Comparison of ENCODE assay signal across 9 cellular contexts in genomic region chr21:46229923-46230260, GRCh38. TPM values are rescaled to one million over a fixed set of nuclear protein-coding genes. Genes with fewer than 3 reads are reported as not detected.
DNase-seq lines count a peak whose midpoint lies in the region; ATAC-seq lines count a peak whose summit lies in the region.
"Had no signal": no experiment of that assay in that cellular context is flagged by ENCODE, and none has a peak within 500 bp of the region (broad histone marks: within the 10 kb centered on the region; RNA-seq: fewer than 3 reads in every experiment).

No MANE protein-coding gene starts in this region.

- intact Hi-C loops in activated naive CD4-positive, alpha-beta T cell treated with anti-CD3 and anti-CD28 coated beads for 36 hours (cut with micrococcal nuclease), result loop anchor here (2.0 kb wide), 3 partner anchors 23 to 229 kb away; partner anchors contain the start of genes DIP2A and SPATC1L

- H3K4me1 ChIP-seq in thymus (ENCODE audit: control insufficient read depth, insufficient read depth, low read length), result peaks cover 12% of the 10 kb centered on the region

- no peaks in the 10 kb centered on the region for H3K9me3 ChIP-seq in thymus (ENCODE audit: control insufficient read depth)

- no peak for DNase-seq in activated naive CD4-positive, alpha-beta T cell treated with anti-CD3 and anti-CD28 coated beads for 36 hours
- no peak for DNase-seq in activated naive CD4-positive, alpha-beta T cell treated with anti-CD3 and anti-CD28 coated beads, Interleukin-2, amount 50 U/mL, for 72 hours (ENCODE audit: low spot score in 2 of 2)
- no peak for DNase-seq in activated naive CD8-positive, alpha-beta T cell treated with anti-CD3 and anti-CD28 coated beads for 36 hours
- DNase-seq in immature natural killer cell, result no peak
- no peak for DNase-seq in stimulated activated CD4-positive, alpha-beta T cell treated with anti-CD3 and anti-CD28 coated beads, Interleukin-1b, Interleukin-23, amount 100 ng/mL, for 48 hours
- DNase-seq in NCI-H146 (lab: John Stamatoyannopoulos, UW), result no peak
- DNase-seq: activated CD4-positive, alpha-beta T cell treated with anti-CD3 and anti-CD28 coated beads for 1 hour had no signal

- no peak overlapping the region for H3K27ac ChIP-seq in thymus (ENCODE audit: low read depth)

- no peaks in the 10 kb centered on the region for H3K27me3 Mint-ChIP-seq in activated naive CD4-positive, alpha-beta T cell treated with anti-CD3 and anti-CD28 coated beads for 36 hours (ENCODE audit: low read depth)
- H3K27me3 Mint-ChIP-seq in activated naive CD8-positive, alpha-beta T cell treated with anti-CD3 and anti-CD28 coated beads for 36 hours, result no peaks in the 10 kb centered on the region
- peaks cover 0 to 13% (median 2%) of the 10 kb centered on the region in 3 donors for H3K27me3 Mint-ChIP-seq in immature natural killer cell (ENCODE audit: low read depth in 3 of 3)

- WGBS in thymus, result 97% methylated on average over 6 of the region's 6 CpGs

- H3K9me3 Mint-ChIP-seq in activated naive CD4-positive, alpha-beta T cell treated with anti-CD3 and anti-CD28 coated beads for 36 hours, result peaks cover 5% of the 10 kb centered on the region
- peaks cover 0 to 7% of the 10 kb centered on the region in 2 donors for H3K9me3 Mint-ChIP-seq in activated naive CD4-positive, alpha-beta T cell treated with anti-CD3 and anti-CD28 coated beads, Interleukin-2, amount 50 U/mL, for 72 hours
- H3K9me3 Mint-ChIP-seq in activated naive CD8-positive, alpha-beta T cell treated with anti-CD3 and anti-CD28 coated beads for 36 hours, result peaks cover 6% of the 10 kb centered on the region
- no peaks in the 10 kb centered on the region for H3K9me3 Mint-ChIP-seq in immature natural killer cell

- H3K27ac Mint-ChIP-seq in activated naive CD4-positive, alpha-beta T cell treated with anti-CD3 and anti-CD28 coated beads for 36 hours, result peak overlapping the region; percentile 68
- H3K27ac Mint-ChIP-seq in activated naive CD4-positive, alpha-beta T cell treated with anti-CD3 and anti-CD28 coated beads, Interleukin-2, amount 50 U/mL, for 72 hours, result no peak overlapping the region
- peak overlapping the region; percentile 62 for H3K27ac Mint-ChIP-seq in activated naive CD8-positive, alpha-beta T cell treated with anti-CD3 and anti-CD28 coated beads for 36 hours
- H3K27ac Mint-ChIP-seq in immature natural killer cell, result peak overlapping the region; percentile 69 to 85 (median 78)

- CTCF ChIA-PET in activated naive CD4-positive, alpha-beta T cell treated with anti-CD3 and anti-CD28 coated beads for 36 hours (lab: Charles Lee), result interaction anchor here (1.5 to 2.5 kb wide), 2 partner anchors 54 to 87 kb away, joined by 3 to 11 read pairs; no protein-coding TSS in a partner anchor

- no peaks in the 10 kb centered on the region for H3K27me3 ChIP-seq in thymus (ENCODE audit: control insufficient read depth, insufficient read depth)

- H3K4me3 ChIP-seq in thymus (ENCODE audit: low read length), result peak overlapping the region; percentile 85

- peak overlapping the region; percentile 97 for H3K4me3 Mint-ChIP-seq in activated naive CD4-positive, alpha-beta T cell treated with anti-CD3 and anti-CD28 coated beads for 36 hours
- peak overlapping the region; percentile 69 for H3K4me3 Mint-ChIP-seq in activated naive CD8-positive, alpha-beta T cell treated with anti-CD3 and anti-CD28 coated beads for 36 hours
- H3K4me3 Mint-ChIP-seq in immature natural killer cell, result peak overlapping the region; percentile 79 to 95 (median 83)

- H3K36me3 Mint-ChIP-seq in activated naive CD4-positive, alpha-beta T cell treated with anti-CD3 and anti-CD28 coated beads for 36 hours (ENCODE audit: low read depth), result peaks cover 37% of the 10 kb centered on the region
- peaks cover 15 to 53% of the 10 kb centered on the region in 2 donors for H3K36me3 Mint-ChIP-seq in activated naive CD4-positive, alpha-beta T cell treated with anti-CD3 and anti-CD28 coated beads, Interleukin-2, amount 50 U/mL, for 72 hours
- H3K36me3 Mint-ChIP-seq in activated naive CD8-positive, alpha-beta T cell treated with anti-CD3 and anti-CD28 coated beads for 36 hours, result peaks cover 49% of the 10 kb centered on the region
- peaks cover 6 to 23% (median 11%) of the 10 kb centered on the region in 3 donors for H3K36me3 Mint-ChIP-seq in immature natural killer cell

- peaks cover 19% of the 10 kb centered on the region for H3K36me3 ChIP-seq in thymus (ENCODE audit: control insufficient read depth, insufficient read depth)

- no peak for ATAC-seq in activated naive CD4-positive, alpha-beta T cell treated with anti-CD3 and anti-CD28 coated beads, Interleukin-2, amount 50 U/mL, for 72 hours
- ATAC-seq in GM21576 (IDR thresholded peaks at IDR 0.05; ENCODE audit: unreplicated experiment), result no peak

- H3K4me1 Mint-ChIP-seq in activated naive CD4-positive, alpha-beta T cell treated with anti-CD3 and anti-CD28 coated beads for 36 hours (ENCODE audit: low read depth), result peaks cover 38% of the 10 kb centered on the region
- H3K4me1 Mint-ChIP-seq in activated naive CD8-positive, alpha-beta T cell treated with anti-CD3 and anti-CD28 coated beads for 36 hours, result peaks cover 44% of the 10 kb centered on the region
- H3K4me1 Mint-ChIP-seq in immature natural killer cell, result peaks cover 74 to 92% of the 10 kb centered on the region in 2 donors

RNA-seq across cellular contexts. Expression of gene LSS, which starts 1.3 kb away (rescaled TPM):
- total RNA-seq in activated naive CD4-positive, alpha-beta T cell treated with anti-CD3 and anti-CD28 coated beads for 36 hours, result 10 to 100 TPM in 1 of 2 experiments, 1 to 10 TPM in 1; 9.6 to 12.6 TPM
- 10 to 100 TPM; 17.8 to 26.2 TPM for total RNA-seq in activated naive CD4-positive, alpha-beta T cell treated with anti-CD3 and anti-CD28 coated beads, Interleukin-2, amount 50 U/mL, for 72 hours
- 10 to 100 TPM; 15.8 to 16.7 TPM for total RNA-seq in activated naive CD8-positive, alpha-beta T cell treated with anti-CD3 and anti-CD28 coated beads for 36 hours
- polyA plus RNA-seq in immature natural killer cell (10 to 100 TPM; 11.3 to 26.2 (median 13.9) TPM), thymus (14.9 TPM)

RNA-seq across cellular contexts. Expression of gene SPATC1L, which starts 45.6 kb away (rescaled TPM):
- total RNA-seq in activated naive CD4-positive, alpha-beta T cell treated with anti-CD3 and anti-CD28 coated beads for 36 hours, result 1 to 10 TPM; 8.0 to 9.8 TPM
- total RNA-seq in activated naive CD4-positive, alpha-beta T cell treated with anti-CD3 and anti-CD28 coated beads, Interleukin-2, amount 50 U/mL, for 72 hours, result 1 to 10 TPM; 7.1 to 8.9 TPM
- total RNA-seq in activated naive CD8-positive, alpha-beta T cell treated with anti-CD3 and anti-CD28 coated beads for 36 hours, result 1 to 10 TPM; 6.3 to 6.9 TPM
- polyA plus RNA-seq in immature natural killer cell (10 to 100 TPM in 1 of 3 donors, 1 to 10 TPM in 2; 6.2 to 10.8 (median 9.4) TPM), thymus (9.6 TPM)

RNA-seq across cellular contexts. Expression of gene MCM3AP, which starts 55.5 kb away (rescaled TPM):
- 10 to 100 TPM; 86.7 to 89.8 TPM for total RNA-seq in activated naive CD4-positive, alpha-beta T cell treated with anti-CD3 and anti-CD28 coated beads for 36 hours
- 100 to 1,000 TPM; 105 to 119 TPM for total RNA-seq in activated naive CD4-positive, alpha-beta T cell treated with anti-CD3 and anti-CD28 coated beads, Interleukin-2, amount 50 U/mL, for 72 hours
- total RNA-seq in activated naive CD8-positive, alpha-beta T cell treated with anti-CD3 and anti-CD28 coated beads for 36 hours, result 100 to 1,000 TPM; 112 to 117 TPM
- polyA plus RNA-seq in immature natural killer cell, result 10 to 100 TPM; 25.9 to 55.3 (median 28.5) TPM
- polyA plus RNA-seq in thymus, result 80.4 TPM

RNA-seq across cellular contexts. Expression of gene YBEY, which starts 56.2 kb away (rescaled TPM):
- 10 to 100 TPM in 1 of 2 experiments, 1 to 10 TPM in 1; 9.9 to 11.0 TPM for total RNA-seq in activated naive CD4-positive, alpha-beta T cell treated with anti-CD3 and anti-CD28 coated beads for 36 hours
- total RNA-seq in activated naive CD4-positive, alpha-beta T cell treated with anti-CD3 and anti-CD28 coated beads, Interleukin-2, amount 50 U/mL, for 72 hours, result 10 to 100 TPM in 1 of 2 donors, 1 to 10 TPM in 1; 9.1 to 10.4 TPM
- 10 to 100 TPM; 12.1 to 14.3 TPM for total RNA-seq in activated naive CD8-positive, alpha-beta T cell treated with anti-CD3 and anti-CD28 coated beads for 36 hours
- polyA plus RNA-seq in immature natural killer cell (10 to 100 TPM; 14.2 to 23.5 (median 22.1) TPM), thymus (27.8 TPM)

Comparison
In these comparisons a context has a peak if more than half of its experiments do, and no peak if none do; other contexts are left out.
1. H3K27ac Mint-ChIP-seq: peak in activated naive CD4-positive, alpha-beta T cell treated with anti-CD3 and anti-CD28 coated beads for 36 hours (single experiment), activated naive CD8-positive, alpha-beta T cell treated with anti-CD3 and anti-CD28 coated beads for 36 hours (single experiment) and immature natural killer cell (6 of 6); none in activated naive CD4-positive, alpha-beta T cell treated with anti-CD3 and anti-CD28 coated beads, Interleukin-2, amount 50 U/mL, for 72 hours (0 of 2).
2. Peak in every context shown above with its lines, with median percentiles within 50 percentile points of each other: H3K4me3 Mint-ChIP-seq.